15 cellular contexts compared by ENCODE assay signal in genomic region chr3:125977094-125977493, GRCh38. TPM values are rescaled to one million over a fixed set of nuclear protein-coding genes. Genes with fewer than 3 reads are reported as not detected.
DNase-seq lines count a peak whose midpoint lies in the region; ATAC-seq, FAIRE-seq and TF ChIP-seq lines count a peak whose summit lies in the region.
"Not testable (repeated sequence)": the region's sequence is repeated elsewhere in the genome, so short reads cannot be mapped to it uniquely, and the experiment has no call there.
"Had no signal": no experiment of that assay in that cellular context is flagged by ENCODE, and none has a peak within 500 bp of the region (broad histone marks: within the 10 kb centered on the region; RNA-seq: fewer than 3 reads in every experiment).

No MANE protein-coding gene starts in this region.

- H2BK5ac ChIP-seq in H1 (ENCODE audit: low read depth, low read length) = not testable (repeated sequence)

- H2BK20ac ChIP-seq in H1 (ENCODE audit: low read length) = not testable (repeated sequence)

- not testable (repeated sequence) for H2AFZ ChIP-seq in H1 (ENCODE audit: low read length)
- peak overlapping the region; percentile 40 for H2AFZ ChIP-seq in parathyroid adenoma

- not testable (repeated sequence) for H3K27me3 ChIP-seq in bronchial epithelial cell (ENCODE audit: control insufficient read depth, insufficient read depth, low read length); H1 (replicated peaks in 1 of 4; ENCODE audit: control insufficient read depth in 3 of 4, extremely low read depth in 1 of 4, insufficient read depth in 3 of 4, low read length in 3 of 4); heart left ventricle; parathyroid adenoma (ENCODE audit: control insufficient read depth, insufficient read depth, low read length)

- not testable (repeated sequence) for H3K18ac ChIP-seq in H1 (ENCODE audit: extremely low read depth, low read length)

- H3K4ac ChIP-seq in H1 (replicated peaks; ENCODE audit: insufficient read length, low read depth, low read length) = not testable (repeated sequence)

- not testable (repeated sequence) for DNase-seq in bronchial epithelial cell (ENCODE audit: low read depth); H1 (ENCODE audit: low read depth in 1 of 2, low spot score in 2 of 2); Right ventricle myocardium superior; heart left ventricle; left cardiac atrium; left ventricle myocardium superior

- not testable (repeated sequence) for H3K56ac ChIP-seq in H1 (replicated peaks; ENCODE audit: insufficient read length, low read depth, low read length)

- H4K8ac ChIP-seq in H1 (ENCODE audit: extremely low read depth, insufficient read depth, low read length) = not testable (repeated sequence)

- H3K4me2 ChIP-seq in H1 (ENCODE audit: insufficient read depth in 1 of 2, low read depth in 2 of 2, low read length in 2 of 2); parathyroid adenoma (ENCODE audit: low read length): not testable (repeated sequence)

- peak; percentile 95 for FAIRE-seq in bronchial epithelial cell (lab: Jason Lieb, UNC)
- peak; percentile 68 for FAIRE-seq in H1 (lab: Jason Lieb, UNC)

- not testable (repeated sequence) for TF ChIP-seq POLR2A in H1 (IDR thresholded peaks at IDR 0.05; ENCODE audit: control extremely low read depth in 1 of 2, low read depth in 2 of 2, low read length in 2 of 2); heart left ventricle (IDR thresholded peaks at IDR 0.05)

- H4K91ac ChIP-seq in H1 (replicated peaks; ENCODE audit: insufficient read length, low read length) = not testable (repeated sequence)

- WGBS in H1 (ENCODE audit: extremely low coverage in 1 of 2, insufficient coverage in 1 of 2, insufficient read length in 1 of 2, insufficient replicate concordance in 2 of 2, low coverage in 1 of 2, low lambda C conversion rate in 2 of 2, missing lambda C conversion rate in 1 of 2), 2 experiments = 100% methylated on average over 1 of the region's 8 CpGs; no CpG with 5 or more reads in 1 of the 2 experiments
- WGBS in heart left ventricle, 4 donors = 23 to 33% (median 25%) methylated on average over 2 to 4 of the region's 8 CpGs

- not testable (repeated sequence) for H2BK120ac ChIP-seq in H1 (replicated peaks; ENCODE audit: low read depth, low read length)

- H3K79me2 ChIP-seq in H1 (ENCODE audit: control insufficient read depth in 1 of 2, insufficient read depth in 2 of 2, low read length in 2 of 2); parathyroid adenoma: not testable (repeated sequence)

- ATAC-seq in Right ventricle myocardium superior (ENCODE audit: poor library complexity) = peak; percentile 51
- peak; percentile 19 to 68 (median 62) for ATAC-seq in heart left ventricle
- ATAC-seq in left cardiac atrium = peak; percentile 35 to 38
- ATAC-seq in left ventricle myocardium superior = peak; percentile 64

- H3K4me3 ChIP-seq in bronchial epithelial cell (ENCODE audit: low read depth, low read length); H1 (ENCODE audit: extremely low read depth in 1 of 4, insufficient read depth in 2 of 4, low read depth in 3 of 4, low read length in 4 of 4); heart left ventricle; parathyroid adenoma (ENCODE audit: low read depth, low read length): not testable (repeated sequence)

- not testable (repeated sequence) for H3K27ac ChIP-seq in H1 (ENCODE audit: low read depth, low read length)
- peak overlapping the region in 3 of 12 donors; percentile 17 to 28 (median 19) for H3K27ac ChIP-seq in heart left ventricle
- H3K27ac ChIP-seq in parathyroid adenoma = peak overlapping the region; percentile 53

- POLR2A ChIA-PET in H1 (lab: Charles Lee; ENCODE audit: partially characterized antibody) = not testable (repeated sequence)

- H3K9ac ChIP-seq in H1 (replicated peaks in 1 of 4; ENCODE audit: extremely low read depth in 1 of 4, low read depth in 3 of 4, low read length in 3 of 4); parathyroid adenoma: not testable (repeated sequence)

- not testable (repeated sequence) for TF ChIP-seq CTCF in bronchial epithelial cell (IDR thresholded peaks at IDR 0.05; ENCODE audit: insufficient read depth, low read length, severe bottlenecking); H1 (IDR thresholded peaks at IDR 0.05; ENCODE audit: control extremely low read depth in 1 of 3, insufficient read depth in 1 of 3, low read depth in 1 of 3, low read length in 3 of 3); heart left ventricle (IDR thresholded peaks at IDR 0.05); parathyroid adenoma (IDR thresholded peaks at IDR 0.05)

- not testable (repeated sequence) for H2BK12ac ChIP-seq in H1 (ENCODE audit: low read depth, low read length)

- TF ChIP-seq EP300 in H1 (IDR thresholded peaks at IDR 0.05; ENCODE audit: borderline replicate concordance in 1 of 2, low read depth in 2 of 2, low read length in 2 of 2) = not testable (repeated sequence)

- H4K5ac ChIP-seq in H1 (ENCODE audit: insufficient read length, low read depth, low read length) = not testable (repeated sequence)

- not testable (repeated sequence) for TF ChIP-seq RAD21 in H1 (IDR thresholded peaks at IDR 0.05 in 1 of 2, conservative IDR thresholded peaks at IDR 0.05 in 1 of 2; ENCODE audit: low read depth in 2 of 2, low read length in 2 of 2)

- H2AK5ac ChIP-seq in H1 (ENCODE audit: low read depth, low read length) = not testable (repeated sequence)

- H3K23ac ChIP-seq in H1 (ENCODE audit: insufficient read length) = not testable (repeated sequence)

- CTCF ChIA-PET in H1 (lab: Charles Lee; ENCODE audit: partially characterized antibody) = interaction anchor here (1.1 kb wide), 1 partner anchor 88 kb away, joined by 3 read pairs; no protein-coding TSS in a partner anchor

- not testable (repeated sequence) for H3K23me2 ChIP-seq in H1 (ENCODE audit: low read depth, low read length)

- not testable (repeated sequence) for H3K14ac ChIP-seq in H1 (ENCODE audit: insufficient read length)

- not testable (repeated sequence) for H3K9me3 ChIP-seq in H1 (ENCODE audit: insufficient read depth in 2 of 2, low read depth in 1 of 2, low read length in 1 of 2); heart left ventricle; parathyroid adenoma (ENCODE audit: control insufficient read depth, low read length)

- H3K36me3 ChIP-seq in bronchial epithelial cell (ENCODE audit: control insufficient read depth, insufficient read depth, low read length); H1 (ENCODE audit: control insufficient read depth in 2 of 4, insufficient read depth in 4 of 4, low read length in 3 of 4); heart left ventricle; parathyroid adenoma (ENCODE audit: control insufficient read depth, insufficient read depth, low read length): not testable (repeated sequence)

- not testable (repeated sequence) for H2BK15ac ChIP-seq in H1 (ENCODE audit: low read length)

- not testable (repeated sequence) for H3K4me1 ChIP-seq in H1 (replicated peaks in 1 of 4; ENCODE audit: control insufficient read depth in 3 of 4, insufficient read depth in 4 of 4, low read length in 3 of 4); heart left ventricle; parathyroid adenoma

- not testable (repeated sequence) for H3K79me1 ChIP-seq in H1 (ENCODE audit: low read depth, low read length)

- intact Hi-C loops in Right ventricle myocardium superior (cut with DNase I) (loop anchor here (10.0 kb wide), 1 partner anchor 108 kb away; the partner anchor contains the start of gene SLC41A3), heart left ventricle (cut with DNase I) (loop anchor here in 1 of 10 donors (10.0 kb wide), 1 partner anchor 108 kb away; the partner anchor contains the start of gene SLC41A3), left cardiac atrium (cut with DNase I) (loop anchor here in 1 of 2 donors (10.0 kb wide), 1 partner anchor 108 kb away; the partner anchor contains the start of gene SLC41A3)
- intact Hi-C loops in left ventricle myocardium superior (cut with micrococcal nuclease) = not testable (repeated sequence)

- H4K20me1 ChIP-seq in H1 (replicated peaks in 1 of 2; ENCODE audit: control insufficient read depth in 1 of 2, insufficient read depth in 2 of 2, low read length in 2 of 2) = not testable (repeated sequence)

RNA-seq across cellular contexts. Expression of gene ROPN1B, which starts 8.1 kb away (rescaled TPM):
- total RNA-seq in bronchial epithelial cell (0.13 TPM in 1 of 2 replicates, not detected in the other), Right ventricle myocardium superior (4.6 TPM), heart left ventricle (1 to 10 TPM; 1.1 to 7.4 (median 2.0) TPM), left cardiac atrium (1 to 10 TPM; 1.8 to 2.3 TPM), left ventricle myocardium superior (3.7 TPM)
- 0.36 TPM in 1 of 2 replicates, not detected in the other for total RNA-seq in H1 (2021; fragmentation: NEBNext Ultra II Directional; extraction: Animal tissue kit (Norgen Biotek cat#: 25700))
- polyA plus RNA-seq in H1 (2011; rRNA removed) (0.09 and 0.30 TPM in 2 replicates), heart left ventricle (1 to 10 TPM; 2.0 to 8.1 TPM)
- polyA plus RNA-seq in H1 (2011; cell fraction: cytosol; rRNA removed) = 0.45 TPM
- 0.37 TPM for polyA plus RNA-seq in H1 (2011; cell fraction: nucleus; rRNA removed)
- polyA plus RNA-seq in H1 (2012, experiment 1 of 2) = 0.28 to 0.60 TPM in 2 of 4 replicates, not detected in the others
- not detected for polyA plus RNA-seq in H1 (2012, experiment 2 of 2)
- 0.12 TPM for polyA plus RNA-seq in H1 (2013, experiment 1 of 2)
- polyA plus RNA-seq in H1 (2013, experiment 2 of 2) = 0.09 TPM
- polyA minus RNA-seq in H1 (2011; rRNA and poly(A)+ RNA removed) = not detected in 2 replicates
- polyA minus RNA-seq in H1 (2011; cell fraction: cytosol; rRNA and poly(A)+ RNA removed) = not detected
- not detected for polyA minus RNA-seq in H1 (2011; cell fraction: nucleus; rRNA and poly(A)+ RNA removed)
- total RNA-seq: A673; CD4-positive, alpha-beta memory T cell; CD4-positive, CD25-positive, alpha-beta regulatory T cell; CD8-positive, alpha-beta memory T cell; G401; GM12878 had no signal
- polyA plus RNA-seq: AG04450; CD14-positive monocyte; CD4-positive, alpha-beta memory T cell; CD8-positive, alpha-beta memory T cell; GM12878 had no signal
